1 cellular context compared by ENCODE assay signal in the genomic region with DNA sequence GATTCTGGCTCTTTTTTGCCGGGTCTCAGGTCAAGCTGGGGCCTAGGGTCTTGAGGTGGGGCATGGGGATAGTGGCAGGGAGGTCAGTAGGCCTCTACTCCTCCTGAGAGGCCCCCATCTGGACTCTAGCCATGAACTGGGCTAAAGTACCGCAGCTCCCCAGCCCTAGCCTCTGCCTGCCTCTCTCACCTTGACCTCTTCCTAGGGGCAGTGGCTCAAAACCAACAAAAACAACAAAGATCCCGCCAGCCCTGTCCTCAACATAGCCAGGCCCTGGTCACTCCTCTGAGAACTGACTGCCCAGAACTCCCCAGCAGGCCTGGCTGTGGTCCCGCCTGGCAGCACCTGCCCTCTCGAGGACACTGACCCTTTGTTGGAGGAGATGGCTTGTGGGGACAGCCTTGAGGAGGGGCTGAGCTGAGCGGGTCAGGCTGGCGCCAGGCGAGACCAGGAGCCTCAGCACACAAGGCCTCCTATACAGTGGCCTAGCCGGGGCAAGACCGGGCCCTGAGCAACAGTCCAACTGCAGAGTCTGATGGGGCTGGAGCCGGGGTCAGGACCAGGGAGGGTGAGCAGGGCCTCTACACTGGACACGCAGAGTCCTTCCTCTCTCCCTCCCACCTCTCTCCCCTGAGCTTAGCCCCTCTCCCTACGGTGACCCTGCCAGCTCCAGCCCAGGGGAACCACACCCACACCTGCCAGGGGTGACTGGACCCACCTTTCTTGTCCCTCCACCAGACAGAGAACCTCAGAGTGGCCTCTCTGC.
TF ChIP-seq lines count a peak whose summit lies in the region.

No MANE protein-coding gene starts in this region.

TF ChIP-seq in HepG2, 621 proteins besides CTCF, POLR2A, EP300 and RAD21 (continued from another document and continues in another):
- peak; percentile 76; the same call in 1 of the 2 replicates for TF ChIP-seq YEATS2 (CRISPR knock-in tag; IDR thresholded peaks at IDR 0.05; ENCODE audit: borderline replicate concordance)
- TF ChIP-seq, protein P1, sequence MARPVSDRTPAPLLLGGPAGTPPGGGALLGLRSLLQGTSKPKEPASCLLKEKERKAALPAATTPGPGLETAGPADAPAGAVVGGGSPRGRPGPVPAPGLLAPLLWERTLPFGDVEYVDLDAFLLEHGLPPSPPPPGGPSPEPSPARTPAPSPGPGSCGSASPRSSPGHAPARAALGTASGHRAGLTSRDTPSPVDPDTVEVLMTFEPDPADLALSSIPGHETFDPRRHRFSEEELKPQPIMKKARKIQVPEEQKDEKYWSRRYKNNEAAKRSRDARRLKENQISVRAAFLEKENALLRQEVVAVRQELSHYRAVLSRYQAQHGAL (CRISPR knock-in tag; IDR thresholded peaks at IDR 0.05; ENCODE audit: not compliant biosample characterization) = no peak
- peak; percentile 94 for TF ChIP-seq HMG20A (CRISPR knock-in tag; IDR thresholded peaks at IDR 0.05; ENCODE audit: borderline replicate concordance)
- TF ChIP-seq KDM6A (CRISPR knock-in tag; IDR thresholded peaks at IDR 0.05; ENCODE audit: low read depth) = peak; percentile 80
- TF ChIP-seq NFE2L2 (IDR thresholded peaks at IDR 0.05; ENCODE audit: low read length) = no peak
- no peak for TF ChIP-seq ZNF24 (IDR thresholded peaks at IDR 0.05)
- no peak for TF ChIP-seq PAF1 (CRISPR knock-in tag; IDR thresholded peaks at IDR 0.05)
- no peak for TF ChIP-seq IKZF1 (IDR thresholded peaks at IDR 0.05)
- TF ChIP-seq GZF1 (CRISPR knock-in tag; IDR thresholded peaks at IDR 0.05) = no peak
- TF ChIP-seq ZNF747 (CRISPR knock-in tag; IDR thresholded peaks at IDR 0.05; ENCODE audit: borderline replicate concordance) = peak; percentile 93
- TF ChIP-seq ZNF768 (CRISPR knock-in tag; IDR thresholded peaks at IDR 0.05) = peak; percentile 67; the same call in 1 of the 2 replicates
- peak; percentile 78 for TF ChIP-seq TSC22D2 (CRISPR knock-in tag; IDR thresholded peaks at IDR 0.05; ENCODE audit: borderline replicate concordance)
- peak; percentile 93 for TF ChIP-seq ZNF543 (CRISPR knock-in tag; IDR thresholded peaks at IDR 0.05)
- TF ChIP-seq SMAD3 (CRISPR knock-in tag; IDR thresholded peaks at IDR 0.05) = peak; percentile 93
- peak; percentile 30; the same call in 1 of the 2 replicates for TF ChIP-seq ZBTB7A (CRISPR knock-in tag; IDR thresholded peaks at IDR 0.05)
- no peak for TF ChIP-seq JUNB (CRISPR knock-in tag; IDR thresholded peaks at IDR 0.05; ENCODE audit: borderline replicate concordance)
- TF ChIP-seq, protein P2, sequence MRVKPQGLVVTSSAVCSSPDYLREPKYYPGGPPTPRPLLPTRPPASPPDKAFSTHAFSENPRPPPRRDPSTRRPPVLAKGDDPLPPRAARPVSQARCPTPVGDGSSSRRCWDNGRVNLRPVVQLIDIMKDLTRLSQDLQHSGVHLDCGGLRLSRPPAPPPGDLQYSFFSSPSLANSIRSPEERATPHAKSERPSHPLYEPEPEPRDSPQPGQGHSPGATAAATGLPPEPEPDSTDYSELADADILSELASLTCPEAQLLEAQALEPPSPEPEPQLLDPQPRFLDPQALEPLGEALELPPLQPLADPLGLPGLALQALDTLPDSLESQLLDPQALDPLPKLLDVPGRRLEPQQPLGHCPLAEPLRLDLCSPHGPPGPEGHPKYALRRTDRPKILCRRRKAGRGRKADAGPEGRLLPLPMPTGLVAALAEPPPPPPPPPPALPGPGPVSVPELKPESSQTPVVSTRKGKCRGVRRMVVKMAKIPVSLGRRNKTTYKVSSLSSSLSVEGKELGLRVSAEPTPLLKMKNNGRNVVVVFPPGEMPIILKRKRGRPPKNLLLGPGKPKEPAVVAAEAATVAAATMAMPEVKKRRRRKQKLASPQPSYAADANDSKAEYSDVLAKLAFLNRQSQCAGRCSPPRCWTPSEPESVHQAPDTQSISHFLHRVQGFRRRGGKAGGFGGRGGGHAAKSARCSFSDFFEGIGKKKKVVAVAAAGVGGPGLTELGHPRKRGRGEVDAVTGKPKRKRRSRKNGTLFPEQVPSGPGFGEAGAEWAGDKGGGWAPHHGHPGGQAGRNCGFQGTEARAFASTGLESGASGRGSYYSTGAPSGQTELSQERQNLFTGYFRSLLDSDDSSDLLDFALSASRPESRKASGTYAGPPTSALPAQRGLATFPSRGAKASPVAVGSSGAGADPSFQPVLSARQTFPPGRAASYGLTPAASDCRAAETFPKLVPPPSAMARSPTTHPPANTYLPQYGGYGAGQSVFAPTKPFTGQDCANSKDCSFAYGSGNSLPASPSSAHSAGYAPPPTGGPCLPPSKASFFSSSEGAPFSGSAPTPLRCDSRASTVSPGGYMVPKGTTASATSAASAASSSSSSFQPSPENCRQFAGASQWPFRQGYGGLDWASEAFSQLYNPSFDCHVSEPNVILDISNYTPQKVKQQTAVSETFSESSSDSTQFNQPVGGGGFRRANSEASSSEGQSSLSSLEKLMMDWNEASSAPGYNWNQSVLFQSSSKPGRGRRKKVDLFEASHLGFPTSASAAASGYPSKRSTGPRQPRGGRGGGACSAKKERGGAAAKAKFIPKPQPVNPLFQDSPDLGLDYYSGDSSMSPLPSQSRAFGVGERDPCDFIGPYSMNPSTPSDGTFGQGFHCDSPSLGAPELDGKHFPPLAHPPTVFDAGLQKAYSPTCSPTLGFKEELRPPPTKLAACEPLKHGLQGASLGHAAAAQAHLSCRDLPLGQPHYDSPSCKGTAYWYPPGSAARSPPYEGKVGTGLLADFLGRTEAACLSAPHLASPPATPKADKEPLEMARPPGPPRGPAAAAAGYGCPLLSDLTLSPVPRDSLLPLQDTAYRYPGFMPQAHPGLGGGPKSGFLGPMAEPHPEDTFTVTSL (CRISPR knock-in tag; IDR thresholded peaks at IDR 0.05; ENCODE audit: borderline replicate concordance) = peak; percentile 80
- TF ChIP-seq, protein P3, sequence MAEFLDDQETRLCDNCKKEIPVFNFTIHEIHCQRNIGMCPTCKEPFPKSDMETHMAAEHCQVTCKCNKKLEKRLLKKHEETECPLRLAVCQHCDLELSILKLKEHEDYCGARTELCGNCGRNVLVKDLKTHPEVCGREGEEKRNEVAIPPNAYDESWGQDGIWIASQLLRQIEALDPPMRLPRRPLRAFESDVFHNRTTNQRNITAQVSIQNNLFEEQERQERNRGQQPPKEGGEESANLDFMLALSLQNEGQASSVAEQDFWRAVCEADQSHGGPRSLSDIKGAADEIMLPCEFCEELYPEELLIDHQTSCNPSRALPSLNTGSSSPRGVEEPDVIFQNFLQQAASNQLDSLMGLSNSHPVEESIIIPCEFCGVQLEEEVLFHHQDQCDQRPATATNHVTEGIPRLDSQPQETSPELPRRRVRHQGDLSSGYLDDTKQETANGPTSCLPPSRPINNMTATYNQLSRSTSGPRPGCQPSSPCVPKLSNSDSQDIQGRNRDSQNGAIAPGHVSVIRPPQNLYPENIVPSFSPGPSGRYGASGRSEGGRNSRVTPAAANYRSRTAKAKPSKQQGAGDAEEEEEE (CRISPR knock-in tag; IDR thresholded peaks at IDR 0.05; ENCODE audit: borderline replicate concordance) = no peak
- no peak for TF ChIP-seq HCFC1 (IDR thresholded peaks at IDR 0.05; ENCODE audit: low read depth, low read length)
- TF ChIP-seq ZNF160 (CRISPR knock-in tag; IDR thresholded peaks at IDR 0.05) = 0 out of 2 replicates have a peak, but pooled peaks have one; percentile 26
- TF ChIP-seq ZFYVE20 (CRISPR knock-in tag; IDR thresholded peaks at IDR 0.05; ENCODE audit: borderline replicate concordance, low read depth) = no peak
- TF ChIP-seq ZNF296 (CRISPR knock-in tag; conservative IDR thresholded peaks at IDR 0.05) = peak; percentile 100
- TF ChIP-seq ZNF772 (CRISPR knock-in tag; IDR thresholded peaks at IDR 0.05) = peak; percentile 92
- TF ChIP-seq MTA3 (CRISPR knock-in tag; IDR thresholded peaks at IDR 0.05) = no peak
- TF ChIP-seq, protein P4, sequence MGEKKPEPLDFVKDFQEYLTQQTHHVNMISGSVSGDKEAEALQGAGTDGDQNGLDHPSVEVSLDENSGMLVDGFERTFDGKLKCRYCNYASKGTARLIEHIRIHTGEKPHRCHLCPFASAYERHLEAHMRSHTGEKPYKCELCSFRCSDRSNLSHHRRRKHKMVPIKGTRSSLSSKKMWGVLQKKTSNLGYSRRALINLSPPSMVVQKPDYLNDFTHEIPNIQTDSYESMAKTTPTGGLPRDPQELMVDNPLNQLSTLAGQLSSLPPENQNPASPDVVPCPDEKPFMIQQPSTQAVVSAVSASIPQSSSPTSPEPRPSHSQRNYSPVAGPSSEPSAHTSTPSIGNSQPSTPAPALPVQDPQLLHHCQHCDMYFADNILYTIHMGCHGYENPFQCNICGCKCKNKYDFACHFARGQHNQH (CRISPR knock-in tag; IDR thresholded peaks at IDR 0.05) = peak; percentile 95
- TF ChIP-seq, protein P5, sequence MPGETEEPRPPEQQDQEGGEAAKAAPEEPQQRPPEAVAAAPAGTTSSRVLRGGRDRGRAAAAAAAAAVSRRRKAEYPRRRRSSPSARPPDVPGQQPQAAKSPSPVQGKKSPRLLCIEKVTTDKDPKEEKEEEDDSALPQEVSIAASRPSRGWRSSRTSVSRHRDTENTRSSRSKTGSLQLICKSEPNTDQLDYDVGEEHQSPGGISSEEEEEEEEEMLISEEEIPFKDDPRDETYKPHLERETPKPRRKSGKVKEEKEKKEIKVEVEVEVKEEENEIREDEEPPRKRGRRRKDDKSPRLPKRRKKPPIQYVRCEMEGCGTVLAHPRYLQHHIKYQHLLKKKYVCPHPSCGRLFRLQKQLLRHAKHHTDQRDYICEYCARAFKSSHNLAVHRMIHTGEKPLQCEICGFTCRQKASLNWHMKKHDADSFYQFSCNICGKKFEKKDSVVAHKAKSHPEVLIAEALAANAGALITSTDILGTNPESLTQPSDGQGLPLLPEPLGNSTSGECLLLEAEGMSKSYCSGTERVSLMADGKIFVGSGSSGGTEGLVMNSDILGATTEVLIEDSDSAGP (CRISPR knock-in tag; IDR thresholded peaks at IDR 0.05; ENCODE audit: borderline replicate concordance) = peak; percentile 92; the same call in 1 of the 2 replicates
- peak; percentile 94 for TF ChIP-seq NR2F2 (IDR thresholded peaks at IDR 0.05; ENCODE audit: borderline replicate concordance, low read depth)
- no peak for TF ChIP-seq ZNF230 (CRISPR knock-in tag; IDR thresholded peaks at IDR 0.05)
- TF ChIP-seq TCF7L2 (IDR thresholded peaks at IDR 0.05; ENCODE audit: low read depth, low read length) = peak; percentile 54; the same call in 1 of the 2 replicates
- TF ChIP-seq, protein P6, sequence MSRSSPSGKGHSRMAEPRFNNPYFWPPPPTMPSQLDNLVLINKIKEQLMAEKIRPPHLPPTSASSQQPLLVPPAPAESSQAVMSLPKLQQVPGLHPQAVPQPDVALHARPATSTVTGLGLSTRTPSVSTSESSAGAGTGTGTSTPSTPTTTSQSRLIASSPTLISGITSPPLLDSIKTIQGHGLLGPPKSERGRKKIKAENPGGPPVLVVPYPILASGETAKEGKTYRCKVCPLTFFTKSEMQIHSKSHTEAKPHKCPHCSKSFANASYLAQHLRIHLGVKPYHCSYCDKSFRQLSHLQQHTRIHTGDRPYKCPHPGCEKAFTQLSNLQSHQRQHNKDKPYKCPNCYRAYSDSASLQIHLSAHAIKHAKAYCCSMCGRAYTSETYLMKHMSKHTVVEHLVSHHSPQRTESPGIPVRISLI (CRISPR knock-in tag; IDR thresholded peaks at IDR 0.05; ENCODE audit: borderline replicate concordance) = peak; percentile 29; the same call in 1 of the 2 replicates
- TF ChIP-seq RELA (CRISPR knock-in tag; IDR thresholded peaks at IDR 0.05) = 0 out of 2 replicates have a peak, but pooled peaks have one; percentile 69
- peak; percentile 76 for TF ChIP-seq ZMYM3 (CRISPR knock-in tag; IDR thresholded peaks at IDR 0.05)
- TF ChIP-seq, protein P7, sequence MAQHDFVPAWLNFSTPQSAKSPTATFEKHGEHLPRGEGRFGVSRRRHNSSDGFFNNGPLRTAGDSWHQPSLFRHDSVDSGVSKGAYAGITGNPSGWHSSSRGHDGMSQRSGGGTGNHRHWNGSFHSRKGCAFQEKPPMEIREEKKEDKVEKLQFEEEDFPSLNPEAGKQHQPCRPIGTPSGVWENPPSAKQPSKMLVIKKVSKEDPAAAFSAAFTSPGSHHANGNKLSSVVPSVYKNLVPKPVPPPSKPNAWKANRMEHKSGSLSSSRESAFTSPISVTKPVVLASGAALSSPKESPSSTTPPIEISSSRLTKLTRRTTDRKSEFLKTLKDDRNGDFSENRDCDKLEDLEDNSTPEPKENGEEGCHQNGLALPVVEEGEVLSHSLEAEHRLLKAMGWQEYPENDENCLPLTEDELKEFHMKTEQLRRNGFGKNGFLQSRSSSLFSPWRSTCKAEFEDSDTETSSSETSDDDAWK (CRISPR knock-in tag; IDR thresholded peaks at IDR 0.05) = no peak
- TF ChIP-seq, protein P8, sequence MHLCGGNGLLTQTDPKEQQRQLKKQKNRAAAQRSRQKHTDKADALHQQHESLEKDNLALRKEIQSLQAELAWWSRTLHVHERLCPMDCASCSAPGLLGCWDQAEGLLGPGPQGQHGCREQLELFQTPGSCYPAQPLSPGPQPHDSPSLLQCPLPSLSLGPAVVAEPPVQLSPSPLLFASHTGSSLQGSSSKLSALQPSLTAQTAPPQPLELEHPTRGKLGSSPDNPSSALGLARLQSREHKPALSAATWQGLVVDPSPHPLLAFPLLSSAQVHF (CRISPR knock-in tag; IDR thresholded peaks at IDR 0.05) = no peak; the same call in 1 of the 2 replicates
- TF ChIP-seq CC2D1A (CRISPR knock-in tag; IDR thresholded peaks at IDR 0.05) = no peak
- 0 out of 2 replicates have a peak, but pooled peaks have one; percentile 59 for TF ChIP-seq KAT7 (CRISPR knock-in tag; IDR thresholded peaks at IDR 0.05; ENCODE audit: borderline replicate concordance)
- peak; percentile 32 for TF ChIP-seq XRCC5 (optimal IDR thresholded peaks at IDR 0.05; ENCODE audit: low read length)
- no peak for TF ChIP-seq ZNF484 (CRISPR knock-in tag; IDR thresholded peaks at IDR 0.05; ENCODE audit: borderline replicate concordance, low read depth)
- TF ChIP-seq SYNCRIP (IDR thresholded peaks at IDR 0.05; ENCODE audit: insufficient read depth, low read depth, low read length) = no peak
- no peak for TF ChIP-seq GTF2F1 (IDR thresholded peaks at IDR 0.05; ENCODE audit: low read length)
- TF ChIP-seq NFATC3 (CRISPR knock-in tag; IDR thresholded peaks at IDR 0.05) = 0 out of 2 replicates have a peak, but pooled peaks have one; percentile 21
- TF ChIP-seq ZNF10 (CRISPR knock-in tag; IDR thresholded peaks at IDR 0.05; ENCODE audit: borderline replicate concordance, low read depth) = no peak
- TF ChIP-seq, protein P9, sequence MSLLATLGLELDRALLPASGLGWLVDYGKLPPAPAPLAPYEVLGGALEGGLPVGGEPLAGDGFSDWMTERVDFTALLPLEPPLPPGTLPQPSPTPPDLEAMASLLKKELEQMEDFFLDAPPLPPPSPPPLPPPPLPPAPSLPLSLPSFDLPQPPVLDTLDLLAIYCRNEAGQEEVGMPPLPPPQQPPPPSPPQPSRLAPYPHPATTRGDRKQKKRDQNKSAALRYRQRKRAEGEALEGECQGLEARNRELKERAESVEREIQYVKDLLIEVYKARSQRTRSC (CRISPR knock-in tag; IDR thresholded peaks at IDR 0.05; ENCODE audit: low read depth) = no peak
- no peak; the same call in 1 of the 2 replicates for TF ChIP-seq HOXD1 (CRISPR knock-in tag; IDR thresholded peaks at IDR 0.05)
- no peak; the same call in 1 of the 2 replicates for TF ChIP-seq ZNF460 (CRISPR knock-in tag; IDR thresholded peaks at IDR 0.05; ENCODE audit: borderline replicate concordance)
